Comparison of ENCODE assay signal across 7 cellular contexts in genomic region chr6:113508249-113508648, GRCh38.
"Had no signal": no experiment of that assay in that cellular context is flagged by ENCODE, and none has a peak within 500 bp of the region (broad histone marks: within the 10 kb centered on the region; RNA-seq: fewer than 3 reads in every experiment).

No MANE protein-coding gene starts in this region.

- H3K27ac ChIP-seq: HL-60, KMS-11 had no signal

- H3K4me2 ChIP-seq: GM23338, KMS-11 had no signal

- H2AFZ ChIP-seq: GM23338 had no signal

- DNase-seq: H9, HFFc6, KBM-7 had no signal

- H3K9ac ChIP-seq: KMS-11 had no signal

- ATAC-seq: GM23338, HCT116 had no signal

- H3K4me3 ChIP-seq: GM23338 had no signal
